ENCODE assay signal across 1 cellular context in genomic region chrX:119750751-119751150, GRCh38. TPM values are rescaled to one million over a fixed set of nuclear protein-coding genes. Genes with fewer than 3 reads are reported as not detected.
"Had no signal": no experiment of that assay in that cellular context is flagged by ENCODE, and none has a peak within 500 bp of the region (broad histone marks: within the 10 kb centered on the region; RNA-seq: fewer than 3 reads in every experiment).

No MANE protein-coding gene starts in this region.

RNA-seq across cellular contexts. Expression of gene SOWAHD, which starts 7.6 kb away (rescaled TPM):
- total RNA-seq: G401 had no signal
